In genomic region chr10:88994034-88994433, GRCh38 we compare ENCODE assay signal across 9 cellular contexts. TPM values are rescaled to one million over a fixed set of nuclear protein-coding genes. Genes with fewer than 3 reads are reported as not detected.
DNase-seq lines count a peak whose midpoint lies in the region; ATAC-seq and TF ChIP-seq lines count a peak whose summit lies in the region.
"Had no signal": no experiment of that assay in that cellular context is flagged by ENCODE, and none has a peak within 500 bp of the region (broad histone marks: within the 10 kb centered on the region; RNA-seq: fewer than 3 reads in every experiment).

No MANE protein-coding gene starts in this region.

- H3K9me3 ChIP-seq in KOPT-K1 (ENCODE audit: insufficient read depth, low read length, poor library complexity, severe bottlenecking) (no peaks in the 10 kb centered on the region), skeletal muscle satellite cell (replicated peaks; ENCODE audit: low read length) (no peaks in the 10 kb centered on the region)

- POLR2A ChIA-PET in GM10248 (lab: Yijun Ruan, JAX) = no interaction called here

- no peaks in the 10 kb centered on the region for H3K27me3 Mint-ChIP-seq in central memory CD8-positive, alpha-beta T cell

- peaks cover 72% of the 10 kb centered on the region for H3K4me1 Mint-ChIP-seq in central memory CD8-positive, alpha-beta T cell

- peaks cover 34% of the 10 kb centered on the region for H3K36me3 Mint-ChIP-seq in central memory CD8-positive, alpha-beta T cell (ENCODE audit: insufficient read depth)

- H3K36me3 ChIP-seq in KOPT-K1 (ENCODE audit: insufficient read depth, low read length) (no peaks in the 10 kb centered on the region), skeletal muscle satellite cell (ENCODE audit: insufficient read depth, low read length) (no peaks in the 10 kb centered on the region)

- peak overlapping the region; percentile 60 for H3K27ac ChIP-seq in KOPT-K1 (ENCODE audit: low read depth, low read length, poor library complexity, severe bottlenecking)

- no peak for TF ChIP-seq CTCF in GM10248 (IDR thresholded peaks at IDR 0.05; ENCODE audit: control extremely low read depth, extremely low read depth, low read depth, missing control alignments)

- peak; percentile 13 for DNase-seq in GM10248 (ENCODE audit: extremely low spot score)
- no peak for DNase-seq in central memory CD8-positive, alpha-beta T cell (ENCODE audit: low spot score in 2 of 2)
- DNase-seq in anterior cingulate cortex (lab: John Stamatoyannopoulos, UW) = no peak
- DNase-seq: midbrain had no signal

- H3K9me3 Mint-ChIP-seq in central memory CD8-positive, alpha-beta T cell = no peaks in the 10 kb centered on the region
- H3K9me3 Mint-ChIP-seq: dendritic cell treated with granulocyte-macrophage colony-stimulating factor and Interleukin-4, amounts not matched to agents 40 ng/mL and 50 ng/mL, for 4 days had no signal

- no peak for ATAC-seq in central memory CD8-positive, alpha-beta T cell (replicated peaks; ENCODE audit: extremely low read depth, poor library complexity, severe bottlenecking)
- ATAC-seq in GM21447 (IDR thresholded peaks at IDR 0.05; ENCODE audit: unreplicated experiment) (no peak), GM18868 (IDR thresholded peaks at IDR 0.05; ENCODE audit: unreplicated experiment) (no peak)

- CTCF ChIA-PET in GM10248 (lab: Yijun Ruan, JAX) = interaction anchor here (1.4 to 8.0 kb wide), 4 partner anchors 13 to 224 kb away, joined by 4 to 80 read pairs (median 8); no protein-coding TSS in a partner anchor

- H3K4me3 ChIP-seq in skeletal muscle satellite cell (ENCODE audit: low read length) = peak overlapping the region; percentile 84

- no peaks in the 10 kb centered on the region for H3K27me3 ChIP-seq in skeletal muscle satellite cell (ENCODE audit: control insufficient read depth, insufficient read depth, low read length)

- H3K4me3 Mint-ChIP-seq in central memory CD8-positive, alpha-beta T cell = peak overlapping the region; percentile 67
- H3K4me3 Mint-ChIP-seq: dendritic cell treated with granulocyte-macrophage colony-stimulating factor and Interleukin-4, amounts not matched to agents 40 ng/mL and 50 ng/mL, for 4 days had no signal

- H3K9ac ChIP-seq in skeletal muscle satellite cell (ENCODE audit: low read depth, low read length) = peak overlapping the region; percentile 95

- H3K4me1 ChIP-seq in skeletal muscle satellite cell (ENCODE audit: control insufficient read depth, insufficient read depth, low read length) = peaks cover 37% of the 10 kb centered on the region

- H3K27ac Mint-ChIP-seq in central memory CD8-positive, alpha-beta T cell (ENCODE audit: low read depth) = peak overlapping the region; percentile 95
- H3K27ac Mint-ChIP-seq: dendritic cell treated with granulocyte-macrophage colony-stimulating factor and Interleukin-4, amounts not matched to agents 40 ng/mL and 50 ng/mL, for 4 days had no signal

- peak overlapping the region; percentile 92 for H3K4me2 ChIP-seq in skeletal muscle satellite cell (ENCODE audit: low read length)

RNA-seq across cellular contexts. Expression of gene FAS, which starts 3.4 kb away (rescaled TPM):
- 53.7 and 68.2 TPM in 2 replicates for total RNA-seq in skeletal muscle satellite cell (2012; rRNA removed)

RNA-seq across cellular contexts. Expression of gene ACTA2, which starts 41.5 kb away (rescaled TPM):
- total RNA-seq in skeletal muscle satellite cell (2012; rRNA removed) = 38.8 and 123 TPM in 2 replicates
